Comparison of ENCODE assay signal across 7 cellular contexts in the genomic region with DNA sequence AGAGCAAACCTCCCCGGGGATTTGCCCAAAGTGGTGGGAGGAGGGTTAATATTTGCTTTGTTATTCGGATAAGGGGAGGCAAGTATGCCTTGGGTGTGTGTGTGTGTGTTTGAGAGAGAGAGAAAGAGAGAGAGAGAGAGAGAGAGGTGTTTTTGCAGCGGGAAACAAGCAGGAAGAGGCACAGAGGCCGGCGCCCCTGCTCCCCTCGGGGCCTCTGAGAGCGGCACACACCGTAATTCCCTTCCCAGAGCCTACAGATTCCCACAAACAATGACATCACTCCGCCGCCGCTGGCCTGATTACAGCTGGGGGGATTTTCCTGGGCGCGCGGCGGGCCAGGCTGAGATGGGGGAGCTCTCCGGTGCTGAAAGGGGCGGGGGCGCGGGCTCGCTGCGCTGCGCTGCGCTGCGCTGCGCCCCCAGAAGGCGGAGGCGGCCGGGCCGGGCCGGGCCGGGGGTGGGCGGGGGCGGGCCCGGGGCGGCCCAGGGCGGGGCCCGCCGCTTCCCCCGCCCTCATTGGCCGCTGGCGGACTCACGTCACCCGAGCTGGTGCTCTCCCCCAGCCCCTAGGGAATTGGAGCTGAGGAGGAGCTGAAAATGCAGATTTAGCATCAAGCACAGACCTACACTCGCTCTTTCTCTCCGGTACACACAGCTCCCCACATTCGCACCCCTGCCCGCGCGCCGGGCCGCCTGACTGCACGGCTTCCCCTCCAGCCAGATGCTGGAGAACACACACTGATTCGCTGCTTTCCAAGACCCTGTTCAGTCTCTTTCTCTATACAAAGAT. TPM values are rescaled to one million over a fixed set of nuclear protein-coding genes. Genes with fewer than 3 reads are reported as not detected.
DNase-seq lines count a peak whose midpoint lies in the region; ATAC-seq, FAIRE-seq and TF ChIP-seq lines count a peak whose summit lies in the region.

A gene with protein sequence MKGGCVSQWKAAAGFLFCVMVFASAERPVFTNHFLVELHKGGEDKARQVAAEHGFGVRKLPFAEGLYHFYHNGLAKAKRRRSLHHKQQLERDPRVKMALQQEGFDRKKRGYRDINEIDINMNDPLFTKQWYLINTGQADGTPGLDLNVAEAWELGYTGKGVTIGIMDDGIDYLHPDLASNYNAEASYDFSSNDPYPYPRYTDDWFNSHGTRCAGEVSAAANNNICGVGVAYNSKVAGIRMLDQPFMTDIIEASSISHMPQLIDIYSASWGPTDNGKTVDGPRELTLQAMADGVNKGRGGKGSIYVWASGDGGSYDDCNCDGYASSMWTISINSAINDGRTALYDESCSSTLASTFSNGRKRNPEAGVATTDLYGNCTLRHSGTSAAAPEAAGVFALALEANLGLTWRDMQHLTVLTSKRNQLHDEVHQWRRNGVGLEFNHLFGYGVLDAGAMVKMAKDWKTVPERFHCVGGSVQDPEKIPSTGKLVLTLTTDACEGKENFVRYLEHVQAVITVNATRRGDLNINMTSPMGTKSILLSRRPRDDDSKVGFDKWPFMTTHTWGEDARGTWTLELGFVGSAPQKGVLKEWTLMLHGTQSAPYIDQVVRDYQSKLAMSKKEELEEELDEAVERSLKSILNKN (plus strand): TSS at position 631 of the 789 bp plus-strand sequence. CDS start 266 bp downstream, outside the sequence.

- in situ Hi-C loops in IMR-90 (cut with MboI; ENCODE audit: low sequenced_read_pairs) = loop anchor here (25.0 kb wide), 1 partner anchor 414 kb away; no protein-coding TSS in a partner anchor

- H3K4me2 ChIP-seq in IMR-90 (ENCODE audit: low read depth, low read length) = peak within 1 kb of the TSS; percentile 76

- no peak within 1 kb of the TSS for H3K18ac ChIP-seq in IMR-90 (ENCODE audit: low read depth, low read length)

- no peak within 1 kb of the TSS for H4K91ac ChIP-seq in IMR-90 (ENCODE audit: insufficient read depth, low read depth, low read length)

- intact Hi-C loops in IMR-90 (cut with micrococcal nuclease) = loop anchor here (2.0 to 10.0 kb wide), 2 partner anchors 204 to 422 kb away; no protein-coding TSS in a partner anchor

- H3K23ac ChIP-seq in IMR-90 (ENCODE audit: low read depth, low read length) = no peak within 1 kb of the TSS

- no peaks in the 10 kb centered on the region for H3K36me3 ChIP-seq in IMR-90 (ENCODE audit: control insufficient read depth, insufficient read depth, low read length)

- no peaks in the 10 kb centered on the region for H4K20me1 ChIP-seq in IMR-90 (ENCODE audit: insufficient read depth, low read length)

- WGBS in IMR-90 (ENCODE audit: extremely low coverage in 2 of 2, insufficient read length in 1 of 2), 2 experiments = no CpG with 5 or more reads among the region's 53 CpGs

- TF ChIP-seq CTCF in IMR-90 (conservative IDR thresholded peaks at IDR 0.05; ENCODE audit: low read depth, low read length) (no peak), fibroblast of villous mesenchyme (IDR thresholded peaks at IDR 0.05; ENCODE audit: insufficient read depth, low read depth, low read length) (no peak), neural crest cell (conservative IDR thresholded peaks at IDR 0.05) (no peak)

- peak within 1 kb of the TSS; percentile 75 for H2AFZ ChIP-seq in IMR-90 (replicated peaks; ENCODE audit: low read length, poor library complexity)

- no peak for TF ChIP-seq POLR2A in IMR-90 (IDR thresholded peaks at IDR 0.05; ENCODE audit: low read depth, low read length)

- peak within 1 kb of the TSS; percentile 96 for H3K27ac Mint-ChIP-seq in neural crest cell (ENCODE audit: unreplicated experiment)
- no peak within 1 kb of the TSS for H3K27ac Mint-ChIP-seq in stimulated activated memory B cell treated with anti-CD40 and anti-IgM and Interleukin-4, amounts not matched to agents 10 μg/mL and 1 μg/mL and 100 μg/mL, for 72 hours

- ATAC-seq in IMR-90 (ENCODE audit: low read depth) (peak; percentile 96), GM18870 (IDR thresholded peaks at IDR 0.05; ENCODE audit: unreplicated experiment) (no peak)
- ATAC-seq in stimulated activated memory B cell treated with anti-CD40 and anti-IgM and Interleukin-4, amounts not matched to agents 10 μg/mL and 1 μg/mL and 100 μg/mL, for 72 hours = no peak

- H3K4me3 ChIP-seq in IMR-90 (ENCODE audit: insufficient read depth, low read depth, low read length) (peak within 1 kb of the TSS; percentile 4), fibroblast of villous mesenchyme (ENCODE audit: low read depth, low read length) (no peak within 1 kb of the TSS)

- H2AK5ac ChIP-seq in IMR-90 (ENCODE audit: low read depth, low read length) = no peak within 1 kb of the TSS

- DNase-seq in IMR-90 (peak; percentile 57), SHP77 treated with DMSO at 0.1 percent for 48 hours (lab: John Stamatoyannopoulos, UW) (peak; percentile 98), fibroblast of villous mesenchyme (ENCODE audit: low read depth) (peak; percentile 26), neural crest cell (ENCODE audit: low read depth, low spot score) (peak; percentile 72), RCC 7860 (ENCODE audit: low spot score) (no peak)

- H3K27ac ChIP-seq in IMR-90 (ENCODE audit: insufficient read depth, low read length) = no peak within 1 kb of the TSS

- H4K5ac ChIP-seq in IMR-90 (ENCODE audit: low read depth, low read length) = no peak within 1 kb of the TSS

- H2BK20ac ChIP-seq in IMR-90 (ENCODE audit: low read depth, low read length) = no peak within 1 kb of the TSS

- H3K4me1 Mint-ChIP-seq in neural crest cell = peaks cover 37% of the 10 kb centered on the region
- H3K4me1 Mint-ChIP-seq in stimulated activated memory B cell treated with anti-CD40 and anti-IgM and Interleukin-4, amounts not matched to agents 10 μg/mL and 1 μg/mL and 100 μg/mL, for 72 hours = peaks cover 7% of the 10 kb centered on the region

- H3K56ac ChIP-seq in IMR-90 (ENCODE audit: extremely low read depth, insufficient read depth, low read length) = no peak within 1 kb of the TSS

- H2BK120ac ChIP-seq in IMR-90 (ENCODE audit: low read depth, low read length) = no peak within 1 kb of the TSS

- H2BK15ac ChIP-seq in IMR-90 (ENCODE audit: low read depth, low read length) = no peak within 1 kb of the TSS

- H3K9me3 ChIP-seq in IMR-90 (ENCODE audit: control insufficient read depth, insufficient read depth, low read length) = no peaks in the 10 kb centered on the region

- H3K27me3 Mint-ChIP-seq in neural crest cell (ENCODE audit: low read depth) = peaks cover 87% of the 10 kb centered on the region
- H3K27me3 Mint-ChIP-seq in stimulated activated memory B cell treated with anti-CD40 and anti-IgM and Interleukin-4, amounts not matched to agents 10 μg/mL and 1 μg/mL and 100 μg/mL, for 72 hours = peaks cover 71% of the 10 kb centered on the region

- no peaks in the 10 kb centered on the region for H3K9me3 Mint-ChIP-seq in neural crest cell
- H3K9me3 Mint-ChIP-seq in stimulated activated memory B cell treated with anti-CD40 and anti-IgM and Interleukin-4, amounts not matched to agents 10 μg/mL and 1 μg/mL and 100 μg/mL, for 72 hours = peaks cover 8% of the 10 kb centered on the region

- POLR2A ChIA-PET in IMR-90 (lab: Charles Lee; ENCODE audit: unreplicated experiment) = no interaction called here

- no peak within 1 kb of the TSS for H3K4ac ChIP-seq in IMR-90 (ENCODE audit: low read depth, low read length)

- H3K79me1 ChIP-seq in IMR-90 (ENCODE audit: low read depth in 1 of 2, low read length in 2 of 2) = no peaks in the 10 kb centered on the region

- H3K9ac ChIP-seq in IMR-90 (ENCODE audit: low read depth, low read length) = no peak within 1 kb of the TSS

- H3K14ac ChIP-seq in IMR-90 (replicated peaks; ENCODE audit: low read depth, low read length) = no peak within 1 kb of the TSS

- H3K36me3 Mint-ChIP-seq in neural crest cell (ENCODE audit: low read depth) = no peaks in the 10 kb centered on the region
- no peaks in the 10 kb centered on the region for H3K36me3 Mint-ChIP-seq in stimulated activated memory B cell treated with anti-CD40 and anti-IgM and Interleukin-4, amounts not matched to agents 10 μg/mL and 1 μg/mL and 100 μg/mL, for 72 hours

- no peak for TF ChIP-seq RAD21 in IMR-90 (IDR thresholded peaks at IDR 0.05; ENCODE audit: low read length)

- FAIRE-seq in RCC 7860 (lab: Jason Lieb, UNC) = no peak

- H2BK5ac ChIP-seq in IMR-90 (ENCODE audit: low read depth, low read length, poor library complexity, severe bottlenecking) = no peak within 1 kb of the TSS

- no peaks in the 10 kb centered on the region; the same call in 1 of the 2 replicates for H3K4me1 ChIP-seq in IMR-90 (ENCODE audit: control insufficient read depth, insufficient read depth, low read length)

- peak within 1 kb of the TSS; percentile 93 for H3K4me3 Mint-ChIP-seq in neural crest cell
- H3K4me3 Mint-ChIP-seq in stimulated activated memory B cell treated with anti-CD40 and anti-IgM and Interleukin-4, amounts not matched to agents 10 μg/mL and 1 μg/mL and 100 μg/mL, for 72 hours = no peak within 1 kb of the TSS

- no TSS peak for BruUV-seq in IMR-90 (replicated peaks; lab: Mats Ljungman, UMichigan)

- peak within 1 kb of the TSS; percentile 52 for H2AK9ac ChIP-seq in IMR-90 (replicated peaks; ENCODE audit: low read depth, low read length, poor library complexity)

- no peaks in the 10 kb centered on the region for H3K9me1 ChIP-seq in IMR-90 (ENCODE audit: insufficient read depth, low read length)

- H4K8ac ChIP-seq in IMR-90 (ENCODE audit: low read depth in 2 of 2, low read length in 2 of 2) = no peak within 1 kb of the TSS

- CTCF ChIA-PET in IMR-90 (lab: Yijun Ruan, JAX) = interaction anchor here (1.0 kb wide), 1 partner anchor 405 kb away, joined by 3 read pairs; no protein-coding TSS in a partner anchor

- H3K27me3 ChIP-seq in IMR-90 (ENCODE audit: control insufficient read depth, insufficient read depth, low read length) = peaks cover 18% of the 10 kb centered on the region

- dilution Hi-C loops in IMR-90 (cut with HindIII; ENCODE audit: low sequenced_read_pairs, unreplicated experiment) = no loop called here

TF ChIP-seq in IMR-90, 13 proteins besides CTCF, POLR2A, EP300 and RAD21:
- TF ChIP-seq MAZ (IDR thresholded peaks at IDR 0.05; ENCODE audit: borderline replicate concordance, low read depth, low read length) (peak; percentile 84; the same call in 1 of the 2 replicates), MXI1 (IDR thresholded peaks at IDR 0.05; ENCODE audit: borderline replicate concordance, low read depth, low read length) (peak; percentile 43; the same call in 1 of the 2 replicates)
- TF ChIP-seq, protein P1, sequence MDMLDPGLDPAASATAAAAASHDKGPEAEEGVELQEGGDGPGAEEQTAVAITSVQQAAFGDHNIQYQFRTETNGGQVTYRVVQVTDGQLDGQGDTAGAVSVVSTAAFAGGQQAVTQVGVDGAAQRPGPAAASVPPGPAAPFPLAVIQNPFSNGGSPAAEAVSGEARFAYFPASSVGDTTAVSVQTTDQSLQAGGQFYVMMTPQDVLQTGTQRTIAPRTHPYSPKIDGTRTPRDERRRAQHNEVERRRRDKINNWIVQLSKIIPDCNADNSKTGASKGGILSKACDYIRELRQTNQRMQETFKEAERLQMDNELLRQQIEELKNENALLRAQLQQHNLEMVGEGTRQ (IDR thresholded peaks at IDR 0.05; ENCODE audit: low read depth, low read length) = no peak

RNA-seq across cellular contexts. Expression of the gene that starts here (rescaled TPM):
- not detected in 2 replicates for total RNA-seq in IMR-90 (2012; rRNA removed)
- polyA plus RNA-seq in IMR-90 (2012; rRNA removed) = not detected in 2 replicates
- polyA plus RNA-seq in IMR-90 (2012; cell fraction: cytosol; rRNA removed) = not detected in 2 replicates
- not detected in 2 replicates for polyA plus RNA-seq in IMR-90 (2012; cell fraction: nucleus; rRNA removed; ENCODE audit: low replicate concordance)
- total RNA-seq in fibroblast of villous mesenchyme = not detected in 2 replicates
- 1.7 and 2.1 TPM in 2 replicates for total RNA-seq in neural crest cell

Comparison
In these comparisons a context has a peak if more than half of its experiments do, and no peak if none do; other contexts are left out.
1. Peak in DNase-seq, ATAC-seq, H3K4me3 ChIP-seq and H3K4me2 ChIP-seq in IMR-90; RNA of the gene not detected or under 1 TPM.
2. Peak in DNase-seq in fibroblast of villous mesenchyme; RNA of the gene not detected or under 1 TPM.